Comparison of ENCODE assay signal across 26 cellular contexts in the genomic region with DNA sequence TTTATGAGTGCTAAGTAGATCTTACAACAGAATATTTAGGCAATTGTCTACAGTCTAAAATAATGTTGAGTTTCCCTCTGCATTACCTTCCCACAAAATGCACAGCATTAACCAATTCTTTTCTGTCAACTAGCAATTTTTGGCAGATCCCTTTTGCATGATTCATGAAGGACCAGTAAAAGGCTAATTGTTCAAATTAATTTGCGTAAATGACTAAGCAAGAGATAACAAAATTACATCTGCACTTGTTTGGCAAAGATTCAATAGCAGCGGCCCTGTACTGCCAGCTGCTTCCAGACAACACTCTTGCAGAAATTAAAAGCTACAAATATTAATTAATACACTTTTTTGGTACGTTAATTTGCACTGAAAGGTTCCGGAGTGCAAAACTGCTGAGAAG.
DNase-seq lines count a peak whose midpoint lies in the region; ATAC-seq, FAIRE-seq and TF ChIP-seq lines count a peak whose summit lies in the region.
"Had no signal": no experiment of that assay in that cellular context is flagged by ENCODE, and none has a peak within 500 bp of the region (broad histone marks: within the 10 kb centered on the region; RNA-seq: fewer than 3 reads in every experiment).

No MANE protein-coding gene starts in this region.

- H4K5ac ChIP-seq in H1 (ENCODE audit: insufficient read length, low read depth, low read length) = no peak overlapping the region

- H2AFZ ChIP-seq in H1 (ENCODE audit: low read length) = peak overlapping the region; percentile 42; the same call in 1 of the 2 replicates

- no peak overlapping the region for H2BK20ac ChIP-seq in H1 (ENCODE audit: low read length)

- ATAC-seq in GM18867 (IDR thresholded peaks at IDR 0.05; ENCODE audit: unreplicated experiment) = no peak
- ATAC-seq: activated CD4-positive, CD25-positive, alpha-beta regulatory T cell treated with anti-CD3 and anti-CD28 coated beads, Interleukin-2, amount 50 U/mL, for 24 hours; activated T-cell treated with anti-CD3 and anti-CD28 coated beads, Interleukin-2, amount 50 U/mL, for 72 hours; lower lobe of right lung; Panc1; stimulated activated naive CD8-positive, alpha-beta T cell treated with anti-CD3 and anti-CD28 coated beads, Interleukin-15, Interleukin-2, amounts not matched to agents 100 U/mL and 50 U/mL, for 24 hours had no signal

- DNase-seq in A673 (ENCODE audit: low spot score) (peak; percentile 22), EH (ENCODE audit: low read depth) (peak; percentile 57), NCI-H774 (lab: John Stamatoyannopoulos, UW) (peak; percentile 3), H1 (ENCODE audit: low read depth in 1 of 2, low spot score in 2 of 2) (no peak), germinal center (ENCODE audit: low spot score) (no peak), left ventricle myocardium inferior (no peak), pons (ENCODE audit: low spot score) (no peak)
- DNase-seq: activated naive CD4-positive, alpha-beta T cell treated with anti-CD3 and anti-CD28 coated beads, Interleukin-2, amount 10 ng/mL, durations not matched to agents 7 days and 5 days; activated T-cell treated with anti-CD3 and anti-CD28 coated beads, Interleukin-2, amount 50 U/mL, for 72 hours; CD4-positive, CD25-positive, alpha-beta regulatory T cell; DND-41; effector CD8-positive, alpha-beta T cell; esophagus squamous epithelium; H7; Kasumi-1; lower lobe of right lung; NCI-H1092 treated with DMSO at 0.1 percent for 48 hours; NCI-H69; stimulated activated naive CD8-positive, alpha-beta T cell treated with anti-CD3 and anti-CD28 coated beads, Interleukin-15, Interleukin-2, amounts not matched to agents 100 U/mL and 50 U/mL, for 24 hours; thyroid gland had no signal

- no peak overlapping the region for H3K56ac ChIP-seq in H1 (replicated peaks; ENCODE audit: insufficient read length, low read depth, low read length)

- H3K4me3 ChIP-seq in A673 (ENCODE audit: low read depth, low read length, poor library complexity, severe bottlenecking) = no peak overlapping the region
- no peak overlapping the region for H3K4me3 ChIP-seq in H1 (ENCODE audit: extremely low read depth in 1 of 4, insufficient read depth in 2 of 4, low read depth in 3 of 4, low read length in 4 of 4)
- H3K4me3 ChIP-seq in left ventricle myocardium inferior = no peak overlapping the region
- H3K4me3 ChIP-seq: ascending aorta, esophagus squamous epithelium, lower lobe of right lung, SK-N-MC, skin epidermis, thyroid gland had no signal

- no peak overlapping the region for H3K14ac ChIP-seq in H1 (ENCODE audit: insufficient read length)

- H2BK15ac ChIP-seq in H1 (ENCODE audit: low read length) = no peak overlapping the region

- H3K9ac ChIP-seq in H1 (replicated peaks in 1 of 4; ENCODE audit: extremely low read depth in 1 of 4, low read depth in 3 of 4, low read length in 3 of 4) = no peak overlapping the region

- H4K91ac ChIP-seq in H1 (replicated peaks; ENCODE audit: insufficient read length, low read length) = no peak overlapping the region

- POLR2A ChIA-PET in A673 (lab: Charles Lee; ENCODE audit: low non-redundant PET) (no interaction called here), H1 (lab: Charles Lee; ENCODE audit: partially characterized antibody) (no interaction called here)

- H3K4me1 ChIP-seq in A673 (ENCODE audit: insufficient read depth, low read length, poor library complexity, severe bottlenecking) (peaks cover 14% of the 10 kb centered on the region), H1 (replicated peaks in 1 of 4; ENCODE audit: control insufficient read depth in 3 of 4, insufficient read depth in 4 of 4, low read length in 3 of 4) (peaks cover 0 to 3% (median 0%) of the 10 kb centered on the region in 4 experiments; a peak in 1 of 7 replicates), left ventricle myocardium inferior (no peaks in the 10 kb centered on the region)
- H3K4me1 ChIP-seq: ascending aorta, esophagus squamous epithelium, lower lobe of right lung, thyroid gland had no signal

- no peaks in the 10 kb centered on the region for H3K79me2 ChIP-seq in H1 (ENCODE audit: control insufficient read depth in 1 of 2, insufficient read depth in 2 of 2, low read length in 2 of 2)

- H3K4ac ChIP-seq in H1 (replicated peaks; ENCODE audit: insufficient read length, low read depth, low read length) = no peak overlapping the region

- H3K79me1 ChIP-seq in H1 (ENCODE audit: low read depth, low read length) = no peaks in the 10 kb centered on the region

- H2BK5ac ChIP-seq in H1 (ENCODE audit: low read depth, low read length) = no peak overlapping the region

- H3K23me2 ChIP-seq in H1 (ENCODE audit: low read depth, low read length) = no peaks in the 10 kb centered on the region

- H4K8ac ChIP-seq in H1 (ENCODE audit: extremely low read depth, insufficient read depth, low read length) = no peak overlapping the region

- no peak for TF ChIP-seq POLR2A in H1 (IDR thresholded peaks at IDR 0.05; ENCODE audit: control extremely low read depth in 1 of 2, low read depth in 2 of 2, low read length in 2 of 2)

- H3K27ac ChIP-seq in A673 (ENCODE audit: low read depth, low read length, poor library complexity, severe bottlenecking) (no peak overlapping the region), H1 (ENCODE audit: low read depth, low read length) (no peak overlapping the region), left ventricle myocardium inferior (replicated peaks) (no peak overlapping the region)
- H3K27ac ChIP-seq: ascending aorta, esophagus squamous epithelium, lower lobe of right lung, SK-N-MC, skin epidermis, thyroid gland had no signal

- TF ChIP-seq RAD21 in H1 (IDR thresholded peaks at IDR 0.05 in 1 of 2, conservative IDR thresholded peaks at IDR 0.05 in 1 of 2; ENCODE audit: low read depth in 2 of 2, low read length in 2 of 2) = no peak

- intact Hi-C loops in A673 (cut with micrococcal nuclease; ENCODE audit: unreplicated experiment) = no loop called here
- intact Hi-C loops in left ventricle myocardium inferior (cut with micrococcal nuclease) = no loop called here

- TF ChIP-seq CTCF in A673 (conservative IDR thresholded peaks at IDR 0.05; ENCODE audit: low read depth, low read length) (no peak), H1 (IDR thresholded peaks at IDR 0.05; ENCODE audit: control extremely low read depth in 1 of 3, insufficient read depth in 1 of 3, low read depth in 1 of 3, low read length in 3 of 3) (no peak), left ventricle myocardium inferior (IDR thresholded peaks at IDR 0.05; ENCODE audit: borderline replicate concordance) (no peak)

- no peak overlapping the region for H3K23ac ChIP-seq in H1 (ENCODE audit: insufficient read length)

- no peaks in the 10 kb centered on the region for H3K27me3 ChIP-seq in A673 (replicated peaks; ENCODE audit: insufficient read depth, low read depth, low read length, poor library complexity)
- H3K27me3 ChIP-seq in H1 (replicated peaks in 1 of 4; ENCODE audit: control insufficient read depth in 3 of 4, extremely low read depth in 1 of 4, insufficient read depth in 3 of 4, low read length in 3 of 4) = no peaks in the 10 kb centered on the region
- H3K27me3 ChIP-seq in left ventricle myocardium inferior (ENCODE audit: low read depth) = no peaks in the 10 kb centered on the region
- H3K27me3 ChIP-seq: ascending aorta, esophagus squamous epithelium, thyroid gland had no signal

- FAIRE-seq in H1 (lab: Jason Lieb, UNC) = no peak

- H3K4me2 ChIP-seq in H1 (ENCODE audit: insufficient read depth in 1 of 2, low read depth in 2 of 2, low read length in 2 of 2) = no peak overlapping the region

- no peaks in the 10 kb centered on the region for H3K36me3 ChIP-seq in A673 (ENCODE audit: insufficient read depth, low read length, poor library complexity, severe bottlenecking)
- H3K36me3 ChIP-seq in H1 (ENCODE audit: control insufficient read depth in 2 of 4, insufficient read depth in 4 of 4, low read length in 3 of 4) = no peaks in the 10 kb centered on the region
- no peaks in the 10 kb centered on the region for H3K36me3 ChIP-seq in left ventricle myocardium inferior
- H3K36me3 ChIP-seq: ascending aorta, esophagus squamous epithelium, lower lobe of right lung, thyroid gland had no signal

- CTCF ChIA-PET in A673 (lab: Charles Lee) = no interaction called here
- CTCF ChIA-PET in H1 (lab: Charles Lee; ENCODE audit: partially characterized antibody) = interaction anchor here (0.9 to 1.0 kb wide), 2 partner anchors 12 to 125 kb away, joined by 3 read pairs; no protein-coding TSS in a partner anchor

- no peak overlapping the region for H2BK12ac ChIP-seq in H1 (ENCODE audit: low read depth, low read length)

- H2AK5ac ChIP-seq in H1 (ENCODE audit: low read depth, low read length) = no peak overlapping the region

- no peaks in the 10 kb centered on the region for H4K20me1 ChIP-seq in H1 (replicated peaks in 1 of 2; ENCODE audit: control insufficient read depth in 1 of 2, insufficient read depth in 2 of 2, low read length in 2 of 2)

- no peak for TF ChIP-seq EP300 in H1 (IDR thresholded peaks at IDR 0.05; ENCODE audit: borderline replicate concordance in 1 of 2, low read depth in 2 of 2, low read length in 2 of 2)

- H3K9me3 ChIP-seq in A673 (ENCODE audit: low read depth, low read length, poor library complexity, severe bottlenecking) = no peaks in the 10 kb centered on the region
- no peaks in the 10 kb centered on the region for H3K9me3 ChIP-seq in H1 (ENCODE audit: insufficient read depth in 2 of 2, low read depth in 1 of 2, low read length in 1 of 2)
- H3K9me3 ChIP-seq in left ventricle myocardium inferior (replicated peaks) = no peaks in the 10 kb centered on the region
- H3K9me3 ChIP-seq: ascending aorta, esophagus squamous epithelium, lower lobe of right lung, thyroid gland had no signal

- H2BK120ac ChIP-seq in H1 (replicated peaks; ENCODE audit: low read depth, low read length) = no peak overlapping the region

- no TSS peak for BruUV-seq in A673 (replicated peaks; lab: Mats Ljungman, UMichigan)

- no peak overlapping the region for H3K18ac ChIP-seq in H1 (ENCODE audit: extremely low read depth, low read length)

- 88% methylated on average over 4 of the region's 4 CpGs; no CpG with 5 or more reads in 1 of the 2 experiments for WGBS in H1 (ENCODE audit: extremely low coverage in 1 of 2, insufficient coverage in 1 of 2, insufficient read length in 1 of 2, insufficient replicate concordance in 2 of 2, low coverage in 1 of 2, low lambda C conversion rate in 2 of 2, missing lambda C conversion rate in 1 of 2), 2 experiments

TF ChIP-seq in H1, 55 proteins besides CTCF, POLR2A, EP300 and RAD21:
- TF ChIP-seq BRCA1 (IDR thresholded peaks at IDR 0.05; ENCODE audit: low read depth, low read length) (no peak), EZH2 (IDR thresholded peaks at IDR 0.05; ENCODE audit: low read depth, low read length, severe bottlenecking) (no peak), SIX5 (IDR thresholded peaks at IDR 0.05; ENCODE audit: low read depth, low read length) (no peak), PHF8 (conservative IDR thresholded peaks at IDR 0.05; ENCODE audit: low read depth, low read length) (no peak), KDM5A (IDR thresholded peaks at IDR 0.05; ENCODE audit: low read length) (no peak), TAF1 (IDR thresholded peaks at IDR 0.05; ENCODE audit: low read depth, low read length) (no peak), ZNF274 (IDR thresholded peaks at IDR 0.05; ENCODE audit: borderline replicate concordance, extremely low read depth, low read length) (no peak)

Comparison
In these comparisons a context has a peak if more than half of its experiments do, and no peak if none do; other contexts are left out.
1. DNase-seq: peak in A673 (single experiment), EH (single experiment) and NCI-H774 (single experiment); none in H1 (0 of 2), germinal center (single experiment), left ventricle myocardium inferior (single experiment) and pons (single experiment).